In genomic region chr7:139359366-139360209, GRCh38 we compare ENCODE assay signal across 8 cellular contexts. TPM values are rescaled to one million over a fixed set of nuclear protein-coding genes. Genes with fewer than 3 reads are reported as not detected.
DNase-seq lines count a peak whose midpoint lies in the region; ATAC-seq and TF ChIP-seq lines count a peak whose summit lies in the region.

Gene LUC7L2 (plus strand): TSS chr7:139359894. CDS start chr7:139360262, 368 bp downstream.

- peak within 1 kb of the TSS; percentile 96 for H3K27ac Mint-ChIP-seq in memory B cell

- peaks cover 2% of the 10 kb centered on the region for H3K36me3 Mint-ChIP-seq in memory B cell

- no peaks in the 10 kb centered on the region for H3K27me3 Mint-ChIP-seq in memory B cell

- peaks cover 10% of the 10 kb centered on the region for H3K4me1 Mint-ChIP-seq in memory B cell

- peak within 1 kb of the TSS; percentile 99 for H3K4me3 ChIP-seq in effector memory CD4-positive, alpha-beta T cell (ENCODE audit: insufficient read depth, low read depth, low read length, poor library complexity, severe bottlenecking)

- peaks cover 12% of the 10 kb centered on the region for H3K4me1 ChIP-seq in effector memory CD4-positive, alpha-beta T cell (ENCODE audit: control insufficient read depth, insufficient read depth, low read length, poor library complexity, severe bottlenecking)

- H3K27ac ChIP-seq in effector memory CD4-positive, alpha-beta T cell (ENCODE audit: insufficient read depth, low read length, poor library complexity, severe bottlenecking), result peak within 1 kb of the TSS; percentile 97

- H3K36me3 ChIP-seq in effector memory CD4-positive, alpha-beta T cell (ENCODE audit: control insufficient read depth, insufficient read depth, low read length), result peaks cover 5% of the 10 kb centered on the region

- no peak for TF ChIP-seq CTCF in GM20000 (IDR thresholded peaks at IDR 0.05; ENCODE audit: extremely low read depth, missing control alignments)

- no peaks in the 10 kb centered on the region for H3K9me3 Mint-ChIP-seq in memory B cell

- H3K4me3 Mint-ChIP-seq in memory B cell, result peak within 1 kb of the TSS; percentile 98

- peak; percentile 75 for ATAC-seq in memory B cell (ENCODE audit: low read depth)

- POLR2A ChIA-PET in activated CD8-positive, alpha-beta memory T cell treated with anti-CD3 and anti-CD28 coated beads for 36 hours (lab: Charles Lee), result interaction anchor here (0.6 to 1.9 kb wide), 7 partner anchors 13 to 642 kb away, joined by 3 to 15 read pairs (median 4); partner anchors contain the start of genes FMC1 and ZC3HAV1L

- CTCF ChIA-PET in activated CD8-positive, alpha-beta memory T cell treated with anti-CD3 and anti-CD28 coated beads for 36 hours (lab: Charles Lee), result interaction anchor here (0.9 to 1.5 kb wide), 4 partner anchors 11 to 75 kb away, joined by 3 to 5 read pairs (median 3); no protein-coding TSS in a partner anchor

- H3K27me3 ChIP-seq in effector memory CD4-positive, alpha-beta T cell (replicated peaks; ENCODE audit: control insufficient read depth, insufficient read depth, low read length, poor library complexity, severe bottlenecking), result no peaks in the 10 kb centered on the region

- no peaks in the 10 kb centered on the region for H3K9me3 ChIP-seq in effector memory CD4-positive, alpha-beta T cell (ENCODE audit: control insufficient read depth, low read length)

- DNase-seq in COLO668 (lab: John Stamatoyannopoulos, UW; ENCODE audit: unreplicated experiment) (peak; percentile 99), GM20000 (ENCODE audit: low spot score) (peak; percentile 94), HT-29 (ENCODE audit: low spot score) (peak; percentile 100), NOMO-1 (lab: John Stamatoyannopoulos, UW; ENCODE audit: unreplicated experiment in 2 of 2) (peak; percentile 78 to 87), memory B cell (ENCODE audit: low spot score in 2 of 2) (peak; percentile 98)
- DNase-seq in effector memory CD4-positive, alpha-beta T cell, result peak; percentile 98 to 100 (median 99)
- peak; percentile 99 for DNase-seq in stimulated activated CD8-positive, alpha-beta memory T cell treated with anti-CD3 and anti-CD28 coated beads, Interleukin-12 subunit alpha, Interleukin-12 subunit beta, amount 100 ng/mL, for 24 hours (ENCODE audit: extremely low read depth)

RNA-seq across cellular contexts. Expression of gene LUC7L2, which starts in this region (rescaled TPM):
- total RNA-seq in HT-29 (2014; rRNA removed; shearing (Covaris generic)), result 178 and 201 TPM in 2 replicates
- 100 to 1,000 TPM; 147 to 151 TPM for total RNA-seq in activated CD8-positive, alpha-beta memory T cell treated with anti-CD3 and anti-CD28 coated beads for 36 hours

Comparison
In these comparisons a context has a peak if more than half of its experiments do, and no peak if none do; other contexts are left out.
1. Peak in every context shown above with its lines: DNase-seq, ATAC-seq, H3K4me3 ChIP-seq and H3K27ac ChIP-seq.